23 cellular contexts compared by ENCODE assay signal in genomic region chr16:27746076-27746855, GRCh38.
A peak's percentile ranks its signal among the peaks of the same experiment; 100 is the strongest.
DNase-seq lines count a peak whose midpoint lies in the region; ATAC-seq and TF ChIP-seq lines count a peak whose summit lies in the region.
"Had no signal": no experiment of that assay in that cellular context is flagged by ENCODE, and none has a peak within 500 bp of the region (broad histone marks: within the 10 kb centered on the region; RNA-seq: fewer than 3 reads in every experiment).

No MANE protein-coding gene starts in this region.

- DNase-seq in T-helper 17 cell (no peak), epidermal melanocyte (ENCODE audit: insufficient read length, low spot score) (peak; percentile 65), nephron progenitor cell (no peak), type B pancreatic cell (ENCODE audit: extremely low spot score, unreplicated experiment) (no peak), MG63 (no peak)
- no peak for DNase-seq in T-helper 2 cell treated with Interferon-gamma antibody and Interleukin-4, amounts not matched to agents 5 μg/mL and 100 μg/mL, for 36 hours (ENCODE audit: low spot score)
- no peak for DNase-seq in activated CD4-positive, alpha-beta T cell treated with anti-CD3 and anti-CD28 coated beads, Interleukin-2, amount 10 ng/mL, durations not matched to agents 24 days and 14 days
- DNase-seq: CD4-positive, alpha-beta T cell; KG1; MM.1S; NCI-H2029 treated with DMSO at 0.1 percent for 48 hours; NCI-H446 treated with DMSO at 0.1 percent for 48 hours; NCI-H526; NCI-H82; NK-92 treated with Interleukin-12 subunit alpha and Interleukin-12 subunit beta, amount 100 ng/mL, for 24 hours; PC-9 had no signal

- H3K27me3 ChIP-seq in MG63 = no peaks in the 10 kb centered on the region
- H3K27me3 ChIP-seq: BLaER1 treated with 17β-estradiol and CSF1 and Interleukin-3, amounts not matched to agents 10 nM and 100 nM; SJSA1 had no signal

- H3K36me3 Mint-ChIP-seq in T-helper 17 cell (ENCODE audit: low read depth) (peaks cover 3% of the 10 kb centered on the region), nephron progenitor cell (ENCODE audit: low read depth) (peaks cover 32% of the 10 kb centered on the region), type B pancreatic cell (peaks cover 30% of the 10 kb centered on the region)
- no peaks in the 10 kb centered on the region for H3K36me3 Mint-ChIP-seq in T-helper 2 cell treated with Interferon-gamma antibody and Interleukin-4, amounts not matched to agents 5 μg/mL and 100 μg/mL, for 36 hours (ENCODE audit: low read depth)
- no peaks in the 10 kb centered on the region for H3K36me3 Mint-ChIP-seq in activated CD4-positive, alpha-beta T cell treated with anti-CD3 and anti-CD28 coated beads, Interleukin-2, amount 10 ng/mL, durations not matched to agents 24 days and 14 days (ENCODE audit: low read depth)

- H3K27me3 Mint-ChIP-seq in T-helper 17 cell (no peaks in the 10 kb centered on the region), nephron progenitor cell (ENCODE audit: low read depth, poor library complexity) (no peaks in the 10 kb centered on the region), type B pancreatic cell (no peaks in the 10 kb centered on the region)
- H3K27me3 Mint-ChIP-seq in T-helper 2 cell treated with Interferon-gamma antibody and Interleukin-4, amounts not matched to agents 5 μg/mL and 100 μg/mL, for 36 hours (ENCODE audit: low read depth) = no peaks in the 10 kb centered on the region
- H3K27me3 Mint-ChIP-seq in activated CD4-positive, alpha-beta T cell treated with anti-CD3 and anti-CD28 coated beads, Interleukin-2, amount 10 ng/mL, durations not matched to agents 24 days and 14 days = no peaks in the 10 kb centered on the region
- H3K27me3 Mint-ChIP-seq: CD4-positive, alpha-beta T cell had no signal

- H3K27ac Mint-ChIP-seq in T-helper 17 cell = peak overlapping the region; percentile 19
- H3K27ac Mint-ChIP-seq in nephron progenitor cell = peak overlapping the region; percentile 36
- H3K27ac Mint-ChIP-seq in type B pancreatic cell = peak overlapping the region; percentile 65
- H3K27ac Mint-ChIP-seq in T-helper 2 cell treated with Interferon-gamma antibody and Interleukin-4, amounts not matched to agents 5 μg/mL and 100 μg/mL, for 36 hours = no peak overlapping the region
- no peak overlapping the region for H3K27ac Mint-ChIP-seq in activated CD4-positive, alpha-beta T cell treated with anti-CD3 and anti-CD28 coated beads, Interleukin-2, amount 10 ng/mL, durations not matched to agents 24 days and 14 days
- H3K27ac Mint-ChIP-seq: CD4-positive, alpha-beta T cell; HFFc6 had no signal

- H3K36me3 ChIP-seq in MG63 = peaks cover 7% of the 10 kb centered on the region; the same call in 1 of the 2 replicates
- H3K36me3 ChIP-seq: HAP-1, SJSA1 had no signal

- no peaks in the 10 kb centered on the region for H3K9me3 ChIP-seq in T-helper 17 cell (ENCODE audit: control insufficient read depth, low read length, poor library complexity, severe bottlenecking)
- 0 out of 2 replicates have a peak, but pooled peaks cover 4% of the 10 kb centered on the region for H3K9me3 ChIP-seq in MG63
- H3K9me3 ChIP-seq: HAP-1, SJSA1 had no signal

- peaks cover 16% of the 10 kb centered on the region for H3K4me1 Mint-ChIP-seq in T-helper 17 cell
- peaks cover 24% of the 10 kb centered on the region for H3K4me1 Mint-ChIP-seq in nephron progenitor cell
- peaks cover 24% of the 10 kb centered on the region for H3K4me1 Mint-ChIP-seq in type B pancreatic cell (ENCODE audit: unreplicated experiment)
- peaks cover 8% of the 10 kb centered on the region for H3K4me1 Mint-ChIP-seq in T-helper 2 cell treated with Interferon-gamma antibody and Interleukin-4, amounts not matched to agents 5 μg/mL and 100 μg/mL, for 36 hours (ENCODE audit: low read depth)
- H3K4me1 Mint-ChIP-seq in activated CD4-positive, alpha-beta T cell treated with anti-CD3 and anti-CD28 coated beads, Interleukin-2, amount 10 ng/mL, durations not matched to agents 24 days and 14 days = peaks cover 4% of the 10 kb centered on the region

- H3K4me3 ChIP-seq in MG63 = no peak overlapping the region
- H3K4me3 ChIP-seq: BLaER1 treated with 17β-estradiol and CSF1 and Interleukin-3, amounts not matched to agents 10 nM and 100 nM; GM23248; HAP-1; PC-9; SJSA1 had no signal

- TF ChIP-seq CTCF in nephron progenitor cell (IDR thresholded peaks at IDR 0.05) (no peak), type B pancreatic cell (conservative IDR thresholded peaks at IDR 0.05) (no peak)

- no peak for ATAC-seq in T-helper 17 cell
- ATAC-seq in GM21360 (IDR thresholded peaks at IDR 0.05; ENCODE audit: unreplicated experiment) = no peak
- ATAC-seq: Right ventricle myocardium inferior had no signal

- H3K9me3 Mint-ChIP-seq in nephron progenitor cell (peaks cover 4% of the 10 kb centered on the region), type B pancreatic cell (peaks cover 6% of the 10 kb centered on the region)
- no peaks in the 10 kb centered on the region for H3K9me3 Mint-ChIP-seq in T-helper 2 cell treated with Interferon-gamma antibody and Interleukin-4, amounts not matched to agents 5 μg/mL and 100 μg/mL, for 36 hours
- H3K9me3 Mint-ChIP-seq in activated CD4-positive, alpha-beta T cell treated with anti-CD3 and anti-CD28 coated beads, Interleukin-2, amount 10 ng/mL, durations not matched to agents 24 days and 14 days = no peaks in the 10 kb centered on the region
- H3K9me3 Mint-ChIP-seq: CD4-positive, alpha-beta T cell had no signal

- H3K4me3 Mint-ChIP-seq in T-helper 17 cell (no peak overlapping the region), nephron progenitor cell (no peak overlapping the region), type B pancreatic cell (no peak overlapping the region)
- H3K4me3 Mint-ChIP-seq in T-helper 2 cell treated with Interferon-gamma antibody and Interleukin-4, amounts not matched to agents 5 μg/mL and 100 μg/mL, for 36 hours = no peak overlapping the region
- no peak overlapping the region for H3K4me3 Mint-ChIP-seq in activated CD4-positive, alpha-beta T cell treated with anti-CD3 and anti-CD28 coated beads, Interleukin-2, amount 10 ng/mL, durations not matched to agents 24 days and 14 days
- H3K4me3 Mint-ChIP-seq: CD4-positive, alpha-beta T cell; HFFc6 had no signal

- intact Hi-C loops in activated CD4-positive, alpha-beta T cell treated with anti-CD3 and anti-CD28 coated beads, Interleukin-2, amount 10 ng/mL, durations not matched to agents 24 days and 14 days (cut with micrococcal nuclease) = no loop called here

Comparison
In these comparisons a context has a peak if more than half of its experiments do, and no peak if none do; other contexts are left out.
1. H3K27ac Mint-ChIP-seq: peak in T-helper 17 cell (single experiment), nephron progenitor cell (single experiment) and type B pancreatic cell (single experiment); none in T-helper 2 cell treated with Interferon-gamma antibody and Interleukin-4, amounts not matched to agents 5 μg/mL and 100 μg/mL, for 36 hours (single experiment) and activated CD4-positive, alpha-beta T cell treated with anti-CD3 and anti-CD28 coated beads, Interleukin-2, amount 10 ng/mL, durations not matched to agents 24 days and 14 days (single experiment).